In genomic region chr1:61641578-61642336, GRCh38 we compare ENCODE assay signal across 7 cellular contexts.
DNase-seq lines count a peak whose midpoint lies in the region; ATAC-seq and TF ChIP-seq lines count a peak whose summit lies in the region.

No MANE protein-coding gene starts in this region.

- peak overlapping the region; percentile 69 for H3K4me2 ChIP-seq in fibroblast of lung (ENCODE audit: extremely low read depth, insufficient read depth, low read length)

- no peak overlapping the region for H3K27ac ChIP-seq in fibroblast of lung (ENCODE audit: insufficient read depth, low read length)

- no peak overlapping the region for H3K4me3 Mint-ChIP-seq in nephron progenitor cell

- H3K79me2 ChIP-seq in fibroblast of lung (ENCODE audit: control insufficient read depth, insufficient read depth, low read length): no peaks in the 10 kb centered on the region

- H3K9me3 Mint-ChIP-seq in nephron progenitor cell: no peaks in the 10 kb centered on the region

- H3K36me3 Mint-ChIP-seq in nephron progenitor cell (ENCODE audit: low read depth): no peaks in the 10 kb centered on the region

- no peaks in the 10 kb centered on the region for H3K36me3 ChIP-seq in fibroblast of lung (ENCODE audit: control insufficient read depth, insufficient read depth, low read length)

- H3K27me3 Mint-ChIP-seq in nephron progenitor cell (ENCODE audit: low read depth, poor library complexity): peaks cover 6% of the 10 kb centered on the region

- no peak overlapping the region for H3K9ac ChIP-seq in fibroblast of lung (ENCODE audit: insufficient read depth, low read length)

- H3K9me3 ChIP-seq in fibroblast of lung (ENCODE audit: control insufficient read depth, insufficient read depth, low read depth, low read length): no peaks in the 10 kb centered on the region

- H2AFZ ChIP-seq in fibroblast of lung (ENCODE audit: low read length): peak overlapping the region; percentile 57

- H4K20me1 ChIP-seq in fibroblast of lung (ENCODE audit: control insufficient read depth, extremely low read depth, insufficient read depth, low read length): no peaks in the 10 kb centered on the region

- peak; percentile 84 for ATAC-seq in GM18517 (IDR thresholded peaks at IDR 0.05; ENCODE audit: unreplicated experiment)
- peak; percentile 94 for ATAC-seq in HG02884 (IDR thresholded peaks at IDR 0.05; ENCODE audit: unreplicated experiment)

- H3K4me1 Mint-ChIP-seq in nephron progenitor cell: peaks cover 18% of the 10 kb centered on the region

- peak; percentile 50 to 78 for TF ChIP-seq CTCF in fibroblast of lung (conservative IDR thresholded peaks at IDR 0.05 in 1 of 2, IDR thresholded peaks at IDR 0.05 in 1 of 2; ENCODE audit: low read depth in 1 of 2, low read length in 2 of 2)
- peak; percentile 67 for TF ChIP-seq CTCF in nephron progenitor cell (IDR thresholded peaks at IDR 0.05)

- H3K27ac Mint-ChIP-seq in nephron progenitor cell: no peak overlapping the region

- peak overlapping the region in 2 of 4 experiments; percentile 29 to 44 for H3K4me3 ChIP-seq in fibroblast of lung (replicated peaks in 1 of 4; ENCODE audit: control extremely low read depth in 1 of 4, insufficient read depth in 1 of 4, low read depth in 3 of 4, low read length in 4 of 4)

- DNase-seq in NOMO-1 (lab: John Stamatoyannopoulos, UW; ENCODE audit: unreplicated experiment in 2 of 2) (peak; percentile 71 to 77), activated T-cell treated with anti-CD3 and anti-CD28 coated beads for 24 hours (ENCODE audit: low read depth) (peak; percentile 52), fibroblast of lung (ENCODE audit: low read depth in 2 of 2) (peak; percentile 49 to 67), nephron progenitor cell (peak; percentile 76)
- peak; percentile 3 to 66 (median 32) for DNase-seq in stimulated activated naive CD4-positive, alpha-beta T cell (lab: John Stamatoyannopoulos, UW)

- H3K4me1 ChIP-seq in fibroblast of lung (ENCODE audit: control insufficient read depth, extremely low read depth, insufficient read depth, low read length): no peaks in the 10 kb centered on the region

- H3K27me3 ChIP-seq in fibroblast of lung (ENCODE audit: control insufficient read depth, insufficient read depth, low read length): no peaks in the 10 kb centered on the region
